In the genomic region with DNA sequence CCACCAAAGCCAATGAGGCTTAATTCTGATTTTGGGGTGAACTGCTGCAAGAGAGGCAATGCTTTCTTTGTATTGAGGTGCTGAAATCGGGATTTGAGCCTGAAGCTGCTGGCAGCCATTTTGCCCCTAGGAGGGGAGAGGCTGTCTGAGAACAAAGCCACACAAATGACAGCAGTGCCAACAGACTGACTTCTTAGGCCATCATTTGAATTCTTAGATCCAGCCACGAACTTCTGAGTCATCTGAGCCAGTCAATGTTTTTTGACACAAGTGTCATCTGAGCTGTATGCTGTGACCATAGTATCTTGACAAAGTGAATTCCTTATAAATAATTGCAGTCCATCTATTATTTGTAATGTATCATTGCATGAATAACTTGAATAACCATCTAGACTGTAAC, we compare ENCODE assay signal across 23 cellular contexts. TPM values are rescaled to one million over a fixed set of nuclear protein-coding genes. Genes with fewer than 3 reads are reported as not detected.
"Had no signal": no experiment of that assay in that cellular context is flagged by ENCODE, and none has a peak within 500 bp of the region (broad histone marks: within the 10 kb centered on the region; RNA-seq: fewer than 3 reads in every experiment).

No MANE protein-coding gene starts in this region.

- ATAC-seq: naive thymus-derived CD4-positive, alpha-beta T cell; natural killer cell treated with Interleukin-12 subunit alpha and Interleukin-12 subunit beta and Interleukin-15 and Interleukin-18, amount 100 ng/mL, for 72 hours; right lobe of liver; stimulated activated naive B cell treated with anti-CD40 and anti-IgM and Interleukin-4, amounts not matched to agents 10 μg/mL and 1 μg/mL and 100 μg/mL, for 72 hours; stimulated activated naive CD8-positive, alpha-beta T cell treated with anti-CD3 and anti-CD28 coated beads, Interleukin-15, Interleukin-2, amounts not matched to agents 100 U/mL and 50 U/mL, for 24 hours had no signal

- FAIRE-seq: islet of Langerhans, kidney had no signal

- H3K4me3 ChIP-seq: left ventricle myocardium inferior, lung, ovary, right atrium auricular region, right lobe of liver, skin epidermis, stomach, testis, thyroid gland, uterus had no signal

- DNase-seq: hippocampal formation; immature natural killer cell; kidney; left ventricle myocardium inferior; mesendoderm; naive thymus-derived CD4-positive, alpha-beta T cell; ovary; right lobe of liver; stimulated activated CD4-positive, alpha-beta T cell treated with anti-CD3 and anti-CD28 coated beads, Interleukin-12 subunit alpha, Interleukin-12 subunit beta, amount 100 ng/mL, for 4 hours; stimulated activated CD4-positive, alpha-beta T cell treated with anti-CD3 and anti-CD28 coated beads, Interleukin-15, amount 100 ng/mL, for 24 hours; stimulated activated CD4-positive, alpha-beta T cell treated with anti-CD3 and anti-CD28 coated beads, Interleukin-2, amount 100 ng/mL, for 24 hours; stimulated activated CD4-positive, alpha-beta T cell treated with anti-CD3 and anti-CD28 coated beads, Interleukin-4, amount 100 ng/mL, for 1 hour; stimulated activated naive B cell treated with anti-CD40 and anti-IgM and Interleukin-4, amounts not matched to agents 10 μg/mL and 1 μg/mL and 100 μg/mL, for 72 hours; stimulated activated naive CD8-positive, alpha-beta T cell treated with anti-CD3 and anti-CD28 coated beads, Interleukin-15, Interleukin-2, amounts not matched to agents 100 U/mL and 50 U/mL, for 24 hours; stomach; testis; thyroid gland; uterus had no signal

- H3K9me3 ChIP-seq: ovary, right lobe of liver, testis, thyroid gland had no signal

- H3K36me3 ChIP-seq: left ventricle myocardium inferior, ovary, right atrium auricular region, right lobe of liver, stomach, thyroid gland, uterus had no signal

- H3K27ac ChIP-seq: left ventricle myocardium inferior, ovary, right atrium auricular region, right lobe of liver, skin epidermis, stomach, testis, thyroid gland, uterus had no signal

- H3K27me3 ChIP-seq: ovary, right atrium auricular region, right lobe of liver, stomach, testis, thyroid gland, uterus had no signal

- H3K4me1 ChIP-seq: right atrium auricular region, right lobe of liver, stomach, testis, thyroid gland, uterus had no signal

RNA-seq across cellular contexts. Expression of a gene that starts 29.0 kb away (rescaled TPM):
- total RNA-seq: natural killer cell treated with Interleukin-12 subunit alpha and Interleukin-12 subunit beta and Interleukin-15 and Interleukin-18, amount 100 ng/mL, for 72 hours had no signal
- polyA plus RNA-seq: naive thymus-derived CD4-positive, alpha-beta T cell had no signal
